ENCODE assay signal across 17 cellular contexts in the genomic region with DNA sequence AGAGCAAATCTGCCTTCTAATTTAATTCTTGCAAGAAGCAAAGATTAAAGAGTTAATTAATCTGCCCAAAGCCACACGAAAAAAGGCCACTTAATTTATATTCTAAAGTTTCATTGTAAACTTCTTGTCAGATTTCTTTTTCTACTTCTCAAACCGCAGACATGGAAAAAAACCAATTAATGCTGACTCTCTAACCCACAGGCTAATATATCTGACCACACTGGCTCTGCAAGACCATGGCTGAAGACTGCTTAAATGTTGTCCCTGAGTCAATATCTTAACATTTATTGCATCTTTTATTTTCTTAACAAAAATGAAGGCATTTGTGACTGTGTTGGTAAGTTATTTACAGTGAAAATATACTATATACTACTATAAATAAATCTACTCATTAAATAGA.
DNase-seq lines count a peak whose midpoint lies in the region; ATAC-seq and TF ChIP-seq lines count a peak whose summit lies in the region.
"Had no signal": no experiment of that assay in that cellular context is flagged by ENCODE, and none has a peak within 500 bp of the region (broad histone marks: within the 10 kb centered on the region; RNA-seq: fewer than 3 reads in every experiment).

No MANE protein-coding gene starts in this region.

- ATAC-seq in left lobe of liver (no peak), HG03469 (IDR thresholded peaks at IDR 0.05; ENCODE audit: unreplicated experiment) (no peak)
- ATAC-seq: HCT116 had no signal

- H3K27me3 Mint-ChIP-seq in MCF 10A (ENCODE audit: insufficient read depth, unreplicated experiment) = no peaks in the 10 kb centered on the region

- H3K79me2 ChIP-seq in mammary epithelial cell (ENCODE audit: insufficient read depth, low read length) = no peaks in the 10 kb centered on the region

- H2AFZ ChIP-seq in mammary epithelial cell (ENCODE audit: low read depth, low read length) = no peak overlapping the region
- H2AFZ ChIP-seq: GM23248 had no signal

- H3K9me3 Mint-ChIP-seq in MCF 10A (ENCODE audit: unreplicated experiment) = peaks cover 3% of the 10 kb centered on the region

- no peak overlapping the region for H3K27ac ChIP-seq in mammary epithelial cell (ENCODE audit: insufficient read depth, low read depth, low read length)
- H3K27ac ChIP-seq: GM23248 had no signal

- no peak overlapping the region for H3K4me3 ChIP-seq in mammary epithelial cell (replicated peaks in 1 of 3; ENCODE audit: insufficient read depth in 1 of 3, low read depth in 2 of 3, low read length in 3 of 3)
- H3K4me3 ChIP-seq: GM23248 had no signal

- no peaks in the 10 kb centered on the region for H3K27me3 ChIP-seq in mammary epithelial cell (ENCODE audit: insufficient read depth, low read length)

- in situ Hi-C loops in mammary epithelial cell (cut with MboI; ENCODE audit: low sequenced_read_pairs in 2 of 2) = no loop called here

- H3K9ac ChIP-seq in mammary epithelial cell (ENCODE audit: insufficient read depth, low read length) = no peak overlapping the region
- H3K9ac ChIP-seq: GM23248 had no signal

- no TSS peak for BruUV-seq in mammary epithelial cell (replicated peaks; lab: Mats Ljungman, UMichigan)
- BruUV-seq in MCF 10A (replicated peaks; lab: Mats Ljungman, UMichigan) = no TSS peak

- POLR2A ChIA-PET in MCF 10A (lab: Yijun Ruan, JAX) = no interaction called here

- H3K36me3 ChIP-seq in mammary epithelial cell (ENCODE audit: insufficient read depth, low read length) = no peaks in the 10 kb centered on the region

- no peak overlapping the region for H3K4me2 ChIP-seq in mammary epithelial cell (ENCODE audit: insufficient read depth, low read depth, low read length)

- peak; percentile 30 for DNase-seq in mammary epithelial cell
- DNase-seq in MCF 10A (ENCODE audit: unreplicated experiment) = no peak
- DNase-seq in M059J (ENCODE audit: low read depth) = peak; percentile 5
- DNase-seq in astrocyte of the hippocampus (ENCODE audit: low read depth, low spot score) = peak; percentile 47
- no peak for DNase-seq in NK-92 (lab: John Stamatoyannopoulos, UW; ENCODE audit: unreplicated experiment)
- DNase-seq in left lobe of liver (ENCODE audit: low spot score) = no peak
- DNase-seq: 8988T; C1 segment of cervical spinal cord; Calu3; CD4-positive, alpha-beta memory T cell; COR-L47; DMS53; DND-41; GM23248; H9 had no signal

- H3K27ac Mint-ChIP-seq in MCF 10A (ENCODE audit: low read depth, unreplicated experiment) = no peak overlapping the region
- H3K27ac Mint-ChIP-seq: CD4-positive, alpha-beta memory T cell; H9 had no signal

- H3K4me1 ChIP-seq in mammary epithelial cell (ENCODE audit: insufficient read depth, low read length) = no peaks in the 10 kb centered on the region

- WGBS in mammary epithelial cell (ENCODE audit: low coverage, missing lambda C conversion rate) = 51% methylated on average over 2 of the region's 2 CpGs

- dilution Hi-C loops in mammary epithelial cell (cut with HindIII; ENCODE audit: low sequenced_read_pairs) = no loop called here

- H3K9me3 ChIP-seq in mammary epithelial cell (replicated peaks; ENCODE audit: insufficient read depth, low read length) = peaks cover 5% of the 10 kb centered on the region

- CTCF ChIA-PET in mammary epithelial cell (lab: Charles Lee; ENCODE audit: low non-redundant PET) (no interaction called here), MCF 10A (lab: Yijun Ruan, JAX) (interaction anchor here (0.6 kb wide), 1 partner anchor 860 kb away, joined by 3 read pairs; no protein-coding TSS in a partner anchor)

- no peaks in the 10 kb centered on the region for H3K36me3 Mint-ChIP-seq in MCF 10A (ENCODE audit: insufficient read depth, unreplicated experiment)
- H3K36me3 Mint-ChIP-seq: CD4-positive, alpha-beta memory T cell had no signal

- no peaks in the 10 kb centered on the region for H4K20me1 ChIP-seq in mammary epithelial cell (ENCODE audit: insufficient read depth, low read length)

- no peak overlapping the region for H3K4me3 Mint-ChIP-seq in MCF 10A (ENCODE audit: unreplicated experiment)
- H3K4me3 Mint-ChIP-seq: CD4-positive, alpha-beta memory T cell; H9 had no signal

- TF ChIP-seq CTCF in mammary epithelial cell (conservative IDR thresholded peaks at IDR 0.05 in 1 of 2, IDR thresholded peaks at IDR 0.05 in 1 of 2; ENCODE audit: extremely low read depth in 1 of 2, insufficient read depth in 1 of 2, low read depth in 1 of 2, low read length in 2 of 2) (no peak), MCF 10A (IDR thresholded peaks at IDR 0.05; ENCODE audit: unreplicated experiment) (no peak)

- H3K4me1 Mint-ChIP-seq in MCF 10A (ENCODE audit: insufficient read depth, unreplicated experiment) = no peaks in the 10 kb centered on the region
- H3K4me1 Mint-ChIP-seq: CD4-positive, alpha-beta memory T cell had no signal

- intact Hi-C loops in mammary epithelial cell (cut with micrococcal nuclease) = no loop called here
- intact Hi-C loops in MCF 10A (cut with micrococcal nuclease) = no loop called here

Comparison
In these comparisons a context has a peak if more than half of its experiments do, and no peak if none do; other contexts are left out.
1. DNase-seq: peak in mammary epithelial cell (single experiment), M059J (single experiment) and astrocyte of the hippocampus (single experiment); none in MCF 10A (single experiment), NK-92 (single experiment) and left lobe of liver (single experiment).